ENCODE assay signal across 12 cellular contexts in the genomic region with DNA sequence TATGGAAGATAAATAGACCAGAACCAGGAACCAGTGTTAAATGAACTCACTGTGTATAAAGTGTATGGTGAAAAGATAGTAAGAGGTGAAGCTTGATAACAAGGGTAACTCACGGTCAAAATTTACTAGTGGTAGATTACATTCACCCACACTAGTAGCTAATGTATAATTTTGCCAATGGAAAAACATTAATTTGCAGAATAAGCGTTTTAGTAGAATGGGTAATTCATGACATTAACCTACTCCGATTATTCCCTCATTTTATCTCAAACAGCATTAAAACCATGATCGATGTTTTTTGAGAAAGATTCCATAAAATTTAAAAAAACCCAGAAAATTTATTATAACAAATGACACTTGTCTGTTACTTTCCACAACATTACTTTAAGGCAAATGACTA. TPM values are rescaled to one million over a fixed set of nuclear protein-coding genes. Genes with fewer than 3 reads are reported as not detected.
"Had no signal": no experiment of that assay in that cellular context is flagged by ENCODE, and none has a peak within 500 bp of the region (broad histone marks: within the 10 kb centered on the region; RNA-seq: fewer than 3 reads in every experiment).

No MANE protein-coding gene starts in this region.

- DNase-seq: GM23248, GOT3, H7, H9, HCEC 1CT, HFFc6 had no signal

- H2AFZ ChIP-seq: GM23248, GM23338 had no signal

- H3K9ac ChIP-seq: GM23248 had no signal

- FAIRE-seq: H1, H54 had no signal

- H3K4me1 ChIP-seq: HAP-1 had no signal

- H3K36me3 ChIP-seq: HAP-1 had no signal

- H3K4me3 ChIP-seq: GM23248, GM23338, HAP-1 had no signal

- H3K4me2 ChIP-seq: GM23338 had no signal

- H3K27ac ChIP-seq: GM23248 had no signal

- ATAC-seq: GM23338, HCT116 had no signal

- H3K9me3 ChIP-seq: HAP-1 had no signal

RNA-seq across cellular contexts. Expression of a gene that starts 57.7 kb away (rescaled TPM):
- total RNA-seq: GM23248, H1, H4, H7, H9, HFFc6 had no signal
- polyA plus RNA-seq: GM23248, GM23338, H1 had no signal
